In the genomic region with DNA sequence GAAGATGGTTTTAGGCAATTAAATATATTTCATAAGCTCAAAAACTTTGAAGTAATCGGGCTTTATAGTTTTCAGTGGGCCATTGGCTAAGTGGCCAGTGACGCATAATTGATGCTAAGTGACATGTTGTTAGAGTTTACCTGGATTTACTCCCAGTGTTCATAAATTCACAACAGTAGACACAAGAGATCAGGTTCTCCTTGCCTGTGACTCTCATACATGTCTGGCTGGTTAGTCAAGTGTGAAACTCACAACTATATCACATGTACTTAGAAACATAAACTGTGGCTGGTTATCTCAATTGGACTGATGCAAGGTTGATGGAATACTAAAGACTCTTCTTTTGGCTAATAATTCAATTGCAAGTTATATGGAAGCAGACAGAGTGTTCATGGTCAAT, we compare ENCODE assay signal across 16 cellular contexts. TPM values are rescaled to one million over a fixed set of nuclear protein-coding genes. Genes with fewer than 3 reads are reported as not detected.
DNase-seq lines count a peak whose midpoint lies in the region; ATAC-seq and TF ChIP-seq lines count a peak whose summit lies in the region.
"Had no signal": no experiment of that assay in that cellular context is flagged by ENCODE, and none has a peak within 500 bp of the region (broad histone marks: within the 10 kb centered on the region; RNA-seq: fewer than 3 reads in every experiment).

No MANE protein-coding gene starts in this region.

- peak overlapping the region; percentile 72 for H3K27ac ChIP-seq in psoas muscle
- H3K27ac ChIP-seq: 22Rv1 had no signal

- ATAC-seq in psoas muscle (peak; percentile 76 to 96 (median 92)), HG03175 (IDR thresholded peaks at IDR 0.05; ENCODE audit: unreplicated experiment) (no peak)

- no peak for TF ChIP-seq CTCF in psoas muscle (IDR thresholded peaks at IDR 0.05)

- no peaks in the 10 kb centered on the region for H3K9me3 ChIP-seq in psoas muscle
- H3K9me3 ChIP-seq: Caco-2, HAP-1 had no signal

- H3K4me1 ChIP-seq in psoas muscle = peaks cover 32% of the 10 kb centered on the region
- H3K4me1 ChIP-seq: HAP-1 had no signal

- peaks cover 0 to 15% of the 10 kb centered on the region in 2 donors for H3K36me3 ChIP-seq in psoas muscle (ENCODE audit: insufficient read depth in 1 of 2, low read depth in 1 of 2)
- H3K36me3 ChIP-seq: HAP-1 had no signal

- 38 to 48% (median 39%) methylated on average over 2 of the region's 2 CpGs for WGBS in psoas muscle, 3 donors

- intact Hi-C loops in psoas muscle (cut with DNase I) = no loop called here

- no peaks in the 10 kb centered on the region for H3K27me3 ChIP-seq in psoas muscle (ENCODE audit: insufficient read depth in 3 of 3, low read length in 2 of 3)

- H3K4me3 ChIP-seq in psoas muscle = no peak overlapping the region
- H3K4me3 ChIP-seq: HAP-1 had no signal

- DNase-seq in NCI-H2107 treated with DMSO at 0.1 percent for 48 hours (lab: John Stamatoyannopoulos, UW; ENCODE audit: unreplicated experiment) (peak; percentile 46), NCI-H2107 (lab: John Stamatoyannopoulos, UW) (no peak), NCI-H2029 treated with DMSO at 0.1 percent for 48 hours (lab: John Stamatoyannopoulos, UW) (peak; percentile 4), cerebellar cortex (ENCODE audit: low spot score) (peak; percentile 9), psoas muscle (no peak), DMS153 (lab: John Stamatoyannopoulos, UW) (no peak), C1 segment of cervical spinal cord (lab: John Stamatoyannopoulos, UW) (no peak)
- DNase-seq: Caco-2; CD8-positive, alpha-beta memory T cell; DMS53 had no signal

RNA-seq across cellular contexts. Expression of a gene that starts 26.2 kb away (rescaled TPM):
- total RNA-seq in psoas muscle = 10 to 100 TPM in 3 of 4 donors, 1 to 10 TPM in 1; 8.2 to 23.6 (median 11.5) TPM
- 10 to 100 TPM in 1 of 3 donors, 1 to 10 TPM in 1, under 1 TPM in 1; 0.12 to 15.2 (median 1.3) TPM for polyA plus RNA-seq in psoas muscle
- total RNA-seq: A673; Caco-2; CD8-positive, alpha-beta memory T cell; H1 had no signal
- polyA plus RNA-seq: BJ, H1 had no signal

RNA-seq across cellular contexts. Expression of a gene that starts 27.8 kb away (rescaled TPM):
- total RNA-seq in psoas muscle = 1,000 to 10,000 TPM in 1 of 4 donors, 100 to 1,000 TPM in 3; 383 to 1,114 (median 640) TPM
- polyA plus RNA-seq in psoas muscle = 100 to 1,000 TPM in 2 of 3 donors, 1 to 10 TPM in 1; 6.9 to 341 (median 259) TPM
- total RNA-seq: A673; Caco-2; CD8-positive, alpha-beta memory T cell had no signal
- polyA plus RNA-seq: BJ; CD8-positive, alpha-beta memory T cell had no signal

Comparison
In these comparisons a context has a peak if more than half of its experiments do, and no peak if none do; other contexts are left out.
1. DNase-seq: peak in NCI-H2107 treated with DMSO at 0.1 percent for 48 hours (single experiment), NCI-H2029 treated with DMSO at 0.1 percent for 48 hours (single experiment) and cerebellar cortex (single experiment); none in NCI-H2107 (single experiment), psoas muscle (0 of 2), DMS153 (single experiment) and C1 segment of cervical spinal cord (0 of 14).